ENCODE assay signal across 8 cellular contexts in the genomic region with DNA sequence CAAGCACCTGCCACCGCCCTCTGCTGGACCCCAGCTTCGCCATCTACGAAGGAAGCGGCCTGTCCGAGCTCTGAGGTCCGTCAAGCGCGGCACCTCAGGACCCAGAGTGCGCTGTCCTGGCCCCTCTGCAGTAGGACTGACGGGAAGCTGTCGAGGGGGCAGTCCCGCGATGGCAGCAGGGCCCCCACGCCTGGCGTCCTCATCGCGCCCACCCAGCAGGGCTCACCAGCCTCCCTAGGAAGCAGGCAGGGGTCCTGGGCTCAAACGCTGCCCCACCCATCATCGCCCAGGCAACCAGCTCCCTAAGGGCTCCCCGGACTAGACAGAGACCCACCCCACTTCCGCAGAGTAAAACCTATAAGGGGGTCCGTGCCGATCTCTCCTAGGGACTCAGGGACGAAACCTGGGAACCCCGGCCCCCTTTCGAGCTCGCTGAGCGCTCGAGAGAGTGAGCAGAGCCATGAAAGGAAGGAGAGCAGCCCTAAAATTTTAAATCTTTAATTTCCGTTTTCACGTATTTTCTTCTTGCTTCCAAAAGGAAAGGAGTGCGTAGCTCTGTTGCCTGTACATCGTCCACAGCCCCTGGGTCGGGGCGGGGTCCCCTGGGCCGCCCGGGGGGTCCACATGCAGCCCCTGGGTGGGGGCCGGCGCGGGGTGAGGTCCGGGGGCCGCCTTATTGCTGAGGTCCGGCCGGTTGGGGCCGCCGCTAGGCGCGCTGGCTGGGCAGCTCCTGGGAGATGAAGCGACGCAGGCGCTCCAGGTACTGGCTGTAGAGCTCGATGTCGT. TPM values are rescaled to one million over a fixed set of nuclear protein-coding genes. Genes with fewer than 3 reads are reported as not detected.
A peak's percentile ranks its signal among the peaks of the same experiment; 100 is the strongest.
DNase-seq lines count a peak whose midpoint lies in the region; ATAC-seq, FAIRE-seq and TF ChIP-seq lines count a peak whose summit lies in the region.
"Not testable (repeated sequence)": the region's sequence is repeated elsewhere in the genome, so short reads cannot be mapped to it uniquely, and the experiment has no call there.

No MANE protein-coding gene starts in this region.

- not testable (repeated sequence) for H4K20me1 ChIP-seq in HepG2 (ENCODE audit: insufficient read depth, low read length)

- intact Hi-C loops in HepG2 (cut with micrococcal nuclease; ENCODE audit: unreplicated experiment); uterus (cut with DNase I; ENCODE audit: low total_unique reads): not testable (repeated sequence)

- H2AFZ ChIP-seq in HepG2 (ENCODE audit: low read length) = not testable (repeated sequence)

- H3K27ac Mint-ChIP-seq in activated naive CD8-positive, alpha-beta T cell treated with anti-CD3 and anti-CD28 coated beads, Interleukin-2, amount 50 U/mL, for 24 hours = peak overlapping the region; percentile 95
- peak overlapping the region; percentile 84 for H3K27ac Mint-ChIP-seq in progenitor cell of endocrine pancreas

- peak overlapping the region; percentile 98 for H3K4me3 Mint-ChIP-seq in activated naive CD8-positive, alpha-beta T cell treated with anti-CD3 and anti-CD28 coated beads, Interleukin-2, amount 50 U/mL, for 24 hours
- H3K4me3 Mint-ChIP-seq in progenitor cell of endocrine pancreas (ENCODE audit: low read depth) = peak overlapping the region; percentile 93

- CTCF ChIA-PET in RWPE1 (lab: Yijun Ruan, JAX) = interaction anchor here (0.6 to 1.1 kb wide), 5 partner anchors 13 to 507 kb away, joined by 3 to 5 read pairs (median 3); no protein-coding TSS in a partner anchor
- CTCF ChIA-PET in HepG2 (lab: Yijun Ruan, JAX; ENCODE audit: low intra/inter-chr PET ratio, low total read pairs) = not testable (repeated sequence)

- TF ChIP-seq CTCF in RWPE1 (conservative IDR thresholded peaks at IDR 0.05; ENCODE audit: low read depth); HepG2 (CRISPR knock-in tag; IDR thresholded peaks at IDR 0.05); uterus (IDR thresholded peaks at IDR 0.05): not testable (repeated sequence)
- peak; percentile 20 for TF ChIP-seq CTCF in progenitor cell of endocrine pancreas (IDR thresholded peaks at IDR 0.05; ENCODE audit: unreplicated experiment)

- H3K9ac ChIP-seq in HepG2 (ENCODE audit: insufficient read depth, low read depth, low read length) = peak overlapping the region; percentile 91

- DNase-seq in RWPE1 (ENCODE audit: low spot score); activated naive CD8-positive, alpha-beta T cell treated with anti-CD3 and anti-CD28 coated beads, Interleukin-2, amount 50 U/mL, for 24 hours; HepG2 (ENCODE audit: low spot score); progenitor cell of endocrine pancreas (ENCODE audit: low spot score, unreplicated experiment); uterus: not testable (repeated sequence)

- peak overlapping the region; percentile 90 for H3K27ac ChIP-seq in RWPE1
- peak overlapping the region; percentile 98 to 99 for H3K27ac ChIP-seq in esophagus (ENCODE audit: low read depth in 2 of 2, low read length in 1 of 2)
- peak overlapping the region; percentile 79 for H3K27ac ChIP-seq in HepG2 (ENCODE audit: extremely low read length, insufficient read depth, low read length)
- peak overlapping the region; percentile 89 to 92 for H3K27ac ChIP-seq in uterus

- in situ Hi-C loops in HepG2 (cut with HindIII; ENCODE audit: extremely low pct_ligation_motif_present, low pct_unique_long_range_greater_than_20kb) = not testable (repeated sequence)

- not testable (repeated sequence) for TF ChIP-seq EP300 in HepG2 (IDR thresholded peaks at IDR 0.05; ENCODE audit: low read depth in 2 of 2, low read length in 2 of 2); HepG2 (CRISPR knock-in tag; IDR thresholded peaks at IDR 0.05; ENCODE audit: borderline replicate concordance)

- not testable (repeated sequence) for H3K27me3 Mint-ChIP-seq in activated naive CD8-positive, alpha-beta T cell treated with anti-CD3 and anti-CD28 coated beads, Interleukin-2, amount 50 U/mL, for 24 hours; progenitor cell of endocrine pancreas

- POLR2A ChIA-PET in RWPE1 (lab: Yijun Ruan, JAX; ENCODE audit: low non-redundant PET) = interaction anchor here (1.0 kb wide), 1 partner anchor 8 kb away, joined by 3 read pairs; the partner anchor contains the start of gene ABHD17A
- POLR2A ChIA-PET in HepG2 (lab: Yijun Ruan, JAX) = interaction anchor here (0.8 to 2.1 kb wide), 9 partner anchors 9 to 600 kb away, joined by 3 to 13 read pairs (median 5); partner anchors contain the start of genes ABHD17A and GADD45B

- peaks cover 32% of the 10 kb centered on the region for H3K79me2 ChIP-seq in HepG2 (ENCODE audit: insufficient read depth, low read length)

- not testable (repeated sequence) for TF ChIP-seq POLR2A in HepG2 (IDR thresholded peaks at IDR 0.05; ENCODE audit: insufficient read depth in 1 of 2, low read depth in 2 of 2, low read length in 2 of 2); uterus (IDR thresholded peaks at IDR 0.05)

- H3K4me1 ChIP-seq in esophagus (ENCODE audit: control insufficient read depth in 2 of 2, insufficient read depth in 2 of 2, low read length in 1 of 2) (peaks cover 19 to 33% of the 10 kb centered on the region in 2 donors), HepG2 (ENCODE audit: insufficient read depth, low read length) (peaks cover 36% of the 10 kb centered on the region), uterus (peaks cover 10 to 38% of the 10 kb centered on the region in 2 donors)

- H3K9me3 ChIP-seq in esophagus (ENCODE audit: control insufficient read depth in 2 of 2, insufficient read depth in 1 of 2, low read depth in 1 of 2, low read length in 1 of 2); HepG2 (ENCODE audit: low read length); uterus: not testable (repeated sequence)

- H3K36me3 ChIP-seq in esophagus (ENCODE audit: control insufficient read depth in 2 of 2, insufficient read depth in 2 of 2, low read length in 1 of 2); HepG2 (replicated peaks in 1 of 2; ENCODE audit: control insufficient read depth in 1 of 2, insufficient read depth in 2 of 2, low read length in 2 of 2); uterus: not testable (repeated sequence)

- H3K4me3 ChIP-seq in esophagus (ENCODE audit: low read depth in 1 of 2, low read length in 2 of 2) = peak overlapping the region; percentile 87 to 98
- peak overlapping the region in 2 of 3 experiments; percentile 94 to 99; a peak in 4 of 6 replicates for H3K4me3 ChIP-seq in HepG2 (replicated peaks in 1 of 3; ENCODE audit: insufficient read depth in 1 of 3, low read depth in 2 of 3, low read length in 3 of 3)
- peak overlapping the region; percentile 93 to 96 for H3K4me3 ChIP-seq in uterus

- FAIRE-seq in HepG2 (lab: Jason Lieb, UNC) = not testable (repeated sequence)

- not testable (repeated sequence) for H3K27me3 ChIP-seq in esophagus (ENCODE audit: control insufficient read depth in 1 of 2, insufficient read depth in 2 of 2, low read length in 2 of 2); HepG2 (ENCODE audit: control insufficient read depth in 1 of 2, insufficient read depth in 2 of 2, low read length in 2 of 2); uterus

- H3K4me1 Mint-ChIP-seq in activated naive CD8-positive, alpha-beta T cell treated with anti-CD3 and anti-CD28 coated beads, Interleukin-2, amount 50 U/mL, for 24 hours = peaks cover 24% of the 10 kb centered on the region
- H3K4me1 Mint-ChIP-seq in progenitor cell of endocrine pancreas (ENCODE audit: low read depth) = peaks cover 16% of the 10 kb centered on the region

- H3K9me3 Mint-ChIP-seq in activated naive CD8-positive, alpha-beta T cell treated with anti-CD3 and anti-CD28 coated beads, Interleukin-2, amount 50 U/mL, for 24 hours; progenitor cell of endocrine pancreas (ENCODE audit: low read depth): not testable (repeated sequence)

- BruUV-seq in HepG2 (replicated peaks; lab: Mats Ljungman, UMichigan) = not testable (repeated sequence)

- not testable (repeated sequence) for TF ChIP-seq RAD21 in HepG2 (CRISPR knock-in tag; IDR thresholded peaks at IDR 0.05)

- peak; percentile 10 for ATAC-seq in GM18498 (IDR thresholded peaks at IDR 0.05; ENCODE audit: unreplicated experiment)
- peak; percentile 15 for ATAC-seq in HG03097 (IDR thresholded peaks at IDR 0.05; ENCODE audit: low FRiP score, unreplicated experiment)
- peak; percentile 14 for ATAC-seq in activated naive CD8-positive, alpha-beta T cell treated with anti-CD3 and anti-CD28 coated beads, Interleukin-2, amount 50 U/mL, for 24 hours
- peak; percentile 14 for ATAC-seq in HepG2

- H3K36me3 Mint-ChIP-seq in activated naive CD8-positive, alpha-beta T cell treated with anti-CD3 and anti-CD28 coated beads, Interleukin-2, amount 50 U/mL, for 24 hours (ENCODE audit: low read depth) = peaks cover 14% of the 10 kb centered on the region
- H3K36me3 Mint-ChIP-seq in progenitor cell of endocrine pancreas (ENCODE audit: insufficient read depth) = not testable (repeated sequence)

- H3K4me2 ChIP-seq in HepG2 (ENCODE audit: low read depth, low read length) = peak overlapping the region; percentile 97

- 24% methylated on average over 35 to 48 of the region's 53 CpGs for WGBS in esophagus, 2 donors
- WGBS in HepG2 (ENCODE audit: low lambda C conversion rate) = 94% methylated on average over 24 of the region's 53 CpGs

RNA-seq across cellular contexts. Expression of gene ABHD17A, which starts 8.6 kb away (rescaled TPM):
- polyA plus RNA-seq in esophagus (10 to 100 TPM; 73.9 to 76.2 TPM), HepG2 (2011; rRNA removed) (27.7 and 44.6 TPM in 2 replicates)
- total RNA-seq in HepG2 (2016; rRNA removed; fragmentation: Illumina TruSeq; extraction: Trizol) (27.9 and 40.8 TPM in 2 replicates), progenitor cell of endocrine pancreas (46.5 and 48.8 TPM in 2 replicates), uterus (100 to 1,000 TPM in 1 of 4 donors, 10 to 100 TPM in 3; 33.8 to 142 (median 63.7) TPM)
- 52.2 and 64.4 TPM in 2 replicates for total RNA-seq in HepG2 (2016; cell fraction: cytosol; rRNA removed; fragmentation: Illumina TruSeq; extraction: Trizol; ENCODE audit: low read depth)
- total RNA-seq in HepG2 (2016; cell fraction: insoluble cytoplasmic fraction; rRNA removed; fragmentation: Illumina TruSeq; extraction: Trizol) = 24.0 and 37.3 TPM in 2 replicates
- 65.2 and 82.2 TPM in 2 replicates for total RNA-seq in HepG2 (2016; cell fraction: membrane; rRNA removed; fragmentation: Illumina TruSeq; extraction: Trizol)
- 17.1 and 19.3 TPM in 2 replicates for total RNA-seq in HepG2 (2016; cell fraction: nucleus; rRNA removed; fragmentation: Illumina TruSeq; extraction: Trizol)
- 25.9 and 53.1 TPM in 2 replicates for polyA plus RNA-seq in HepG2 (2011; cell fraction: cytosol; rRNA removed)
- polyA plus RNA-seq in HepG2 (2011; cell fraction: nucleus; rRNA removed) = 72.5 and 83.8 TPM in 2 replicates
- 11.9 and 16.2 TPM in 2 replicates for polyA plus RNA-seq in HepG2 (2012)
- 51.0 and 62.5 TPM in 2 replicates for polyA plus RNA-seq in HepG2 (2016; cell fraction: cytosol; fragmentation: Illumina TruSeq; extraction: Trizol; ENCODE audit: low read depth)
- 25.3 and 27.0 TPM in 2 replicates for polyA plus RNA-seq in HepG2 (2016; cell fraction: insoluble cytoplasmic fraction; fragmentation: Illumina TruSeq; extraction: Trizol; ENCODE audit: low read depth)
- 54.6 and 60.4 TPM in 2 replicates for polyA plus RNA-seq in HepG2 (2016; cell fraction: membrane; fragmentation: Illumina TruSeq; extraction: Trizol; ENCODE audit: low read depth)
- polyA plus RNA-seq in HepG2 (2016; cell fraction: nucleus; fragmentation: Illumina TruSeq; extraction: Trizol; ENCODE audit: insufficient read depth, low read depth) = 38.7 and 42.0 TPM in 2 replicates
- 15.0 and 50.9 TPM in 2 replicates for polyA minus RNA-seq in HepG2 (2011; rRNA and poly(A)+ RNA removed; ENCODE audit: low replicate concordance)
- 17.2 and 18.0 TPM in 2 replicates for polyA minus RNA-seq in HepG2 (2011; cell fraction: cytosol; rRNA and poly(A)+ RNA removed)
- 5.7 and 5.8 TPM in 2 replicates for polyA minus RNA-seq in HepG2 (2011; cell fraction: nucleus; rRNA and poly(A)+ RNA removed)

RNA-seq across cellular contexts. Expression of gene KLF16, which starts 13.3 kb away (rescaled TPM):
- polyA plus RNA-seq in esophagus (10 to 100 TPM in 1 of 2 donors, 1 to 10 TPM in 1; 9.3 to 13.5 TPM), HepG2 (2011; rRNA removed) (3.5 and 4.7 TPM in 2 replicates)
- total RNA-seq in HepG2 (2016; rRNA removed; fragmentation: Illumina TruSeq; extraction: Trizol) (6.2 and 6.7 TPM in 2 replicates), progenitor cell of endocrine pancreas (13.2 and 13.5 TPM in 2 replicates), uterus (10 to 100 TPM in 1 of 4 donors, 1 to 10 TPM in 1, under 1 TPM in 1, not detected in 1; 0.26 to 17.7 (median 3.9) TPM)
- total RNA-seq in HepG2 (2016; cell fraction: cytosol; rRNA removed; fragmentation: Illumina TruSeq; extraction: Trizol; ENCODE audit: low read depth) = 2.1 and 2.2 TPM in 2 replicates
- total RNA-seq in HepG2 (2016; cell fraction: insoluble cytoplasmic fraction; rRNA removed; fragmentation: Illumina TruSeq; extraction: Trizol) = 5.5 and 5.9 TPM in 2 replicates
- total RNA-seq in HepG2 (2016; cell fraction: membrane; rRNA removed; fragmentation: Illumina TruSeq; extraction: Trizol) = 8.3 and 8.9 TPM in 2 replicates
- total RNA-seq in HepG2 (2016; cell fraction: nucleus; rRNA removed; fragmentation: Illumina TruSeq; extraction: Trizol) = 4.0 and 4.8 TPM in 2 replicates
- 3.7 and 7.0 TPM in 2 replicates for polyA plus RNA-seq in HepG2 (2011; cell fraction: cytosol; rRNA removed)
- polyA plus RNA-seq in HepG2 (2011; cell fraction: nucleus; rRNA removed) = 16.7 and 31.9 TPM in 2 replicates
- polyA plus RNA-seq in HepG2 (2012) = 8.3 and 9.4 TPM in 2 replicates
- polyA plus RNA-seq in HepG2 (2016; cell fraction: cytosol; fragmentation: Illumina TruSeq; extraction: Trizol; ENCODE audit: low read depth) = 3.2 and 3.4 TPM in 2 replicates
- 12.0 and 14.3 TPM in 2 replicates for polyA plus RNA-seq in HepG2 (2016; cell fraction: insoluble cytoplasmic fraction; fragmentation: Illumina TruSeq; extraction: Trizol; ENCODE audit: low read depth)
- polyA plus RNA-seq in HepG2 (2016; cell fraction: membrane; fragmentation: Illumina TruSeq; extraction: Trizol; ENCODE audit: low read depth) = 8.9 and 9.3 TPM in 2 replicates
- 11.4 and 12.0 TPM in 2 replicates for polyA plus RNA-seq in HepG2 (2016; cell fraction: nucleus; fragmentation: Illumina TruSeq; extraction: Trizol; ENCODE audit: insufficient read depth, low read depth)
- polyA minus RNA-seq in HepG2 (2011; rRNA and poly(A)+ RNA removed; ENCODE audit: low replicate concordance) = 3.1 and 9.7 TPM in 2 replicates
- polyA minus RNA-seq in HepG2 (2011; cell fraction: cytosol; rRNA and poly(A)+ RNA removed) = 8.9 and 15.3 TPM in 2 replicates
- polyA minus RNA-seq in HepG2 (2011; cell fraction: nucleus; rRNA and poly(A)+ RNA removed) = 2.1 and 2.2 TPM in 2 replicates

RNA-seq across cellular contexts. Expression of gene REXO1, which starts 28.4 kb away (rescaled TPM):
- polyA plus RNA-seq in esophagus = 10 to 100 TPM; 13.9 to 27.4 TPM
- total RNA-seq in HepG2 (2016; rRNA removed; fragmentation: Illumina TruSeq; extraction: Trizol) = 3.0 and 5.0 TPM in 2 replicates
- 1.1 and 3.2 TPM in 2 replicates for total RNA-seq in HepG2 (2016; cell fraction: cytosol; rRNA removed; fragmentation: Illumina TruSeq; extraction: Trizol; ENCODE audit: low read depth)
- 4.1 and 5.2 TPM in 2 replicates for total RNA-seq in HepG2 (2016; cell fraction: insoluble cytoplasmic fraction; rRNA removed; fragmentation: Illumina TruSeq; extraction: Trizol)
- total RNA-seq in HepG2 (2016; cell fraction: membrane; rRNA removed; fragmentation: Illumina TruSeq; extraction: Trizol) = 3.9 and 4.2 TPM in 2 replicates
- total RNA-seq in HepG2 (2016; cell fraction: nucleus; rRNA removed; fragmentation: Illumina TruSeq; extraction: Trizol) = 6.0 and 7.6 TPM in 2 replicates
- 11.2 and 13.0 TPM in 2 replicates for polyA plus RNA-seq in HepG2 (2011; rRNA removed)
- polyA plus RNA-seq in HepG2 (2011; cell fraction: cytosol; rRNA removed) = 8.7 and 9.8 TPM in 2 replicates
- 91.1 and 123 TPM in 2 replicates for polyA plus RNA-seq in HepG2 (2011; cell fraction: nucleus; rRNA removed)
- polyA plus RNA-seq in HepG2 (2012) = 13.8 and 15.4 TPM in 2 replicates
- polyA plus RNA-seq in HepG2 (2016; cell fraction: cytosol; fragmentation: Illumina TruSeq; extraction: Trizol; ENCODE audit: low read depth) = 1.7 and 1.8 TPM in 2 replicates
- polyA plus RNA-seq in HepG2 (2016; cell fraction: insoluble cytoplasmic fraction; fragmentation: Illumina TruSeq; extraction: Trizol; ENCODE audit: low read depth) = 7.3 and 10.0 TPM in 2 replicates
- polyA plus RNA-seq in HepG2 (2016; cell fraction: membrane; fragmentation: Illumina TruSeq; extraction: Trizol; ENCODE audit: low read depth) = 5.1 and 5.3 TPM in 2 replicates
- 39.5 and 44.1 TPM in 2 replicates for polyA plus RNA-seq in HepG2 (2016; cell fraction: nucleus; fragmentation: Illumina TruSeq; extraction: Trizol; ENCODE audit: insufficient read depth, low read depth)
- 16.3 and 19.1 TPM in 2 replicates for polyA minus RNA-seq in HepG2 (2011; rRNA and poly(A)+ RNA removed; ENCODE audit: low replicate concordance)
- 5.5 and 7.7 TPM in 2 replicates for polyA minus RNA-seq in HepG2 (2011; cell fraction: cytosol; rRNA and poly(A)+ RNA removed)
- polyA minus RNA-seq in HepG2 (2011; cell fraction: nucleus; rRNA and poly(A)+ RNA removed) = 9.3 and 10.8 TPM in 2 replicates
- total RNA-seq in progenitor cell of endocrine pancreas = 42.8 and 44.6 TPM in 2 replicates
- total RNA-seq in uterus = 10 to 100 TPM in 2 of 4 donors, 1 to 10 TPM in 2; 1.5 to 67.4 (median 25.1) TPM

RNA-seq across cellular contexts. Expression of gene ADAT3, which starts 28.5 kb away (rescaled TPM):
- 1 to 10 TPM; 6.4 to 6.9 TPM for polyA plus RNA-seq in esophagus
- 2.0 and 3.5 TPM in 2 replicates for total RNA-seq in HepG2 (2016; rRNA removed; fragmentation: Illumina TruSeq; extraction: Trizol)
- total RNA-seq in HepG2 (2016; cell fraction: cytosol; rRNA removed; fragmentation: Illumina TruSeq; extraction: Trizol; ENCODE audit: low read depth) = 0.79 and 0.81 TPM in 2 replicates
- 1.7 and 3.1 TPM in 2 replicates for total RNA-seq in HepG2 (2016; cell fraction: insoluble cytoplasmic fraction; rRNA removed; fragmentation: Illumina TruSeq; extraction: Trizol)
- 1.7 and 2.1 TPM in 2 replicates for total RNA-seq in HepG2 (2016; cell fraction: membrane; rRNA removed; fragmentation: Illumina TruSeq; extraction: Trizol)
- 1.5 and 1.9 TPM in 2 replicates for total RNA-seq in HepG2 (2016; cell fraction: nucleus; rRNA removed; fragmentation: Illumina TruSeq; extraction: Trizol)
- polyA plus RNA-seq in HepG2 (2011; rRNA removed) = 0.95 and 1.4 TPM in 2 replicates
- 0.94 and 1.7 TPM in 2 replicates for polyA plus RNA-seq in HepG2 (2011; cell fraction: cytosol; rRNA removed)
- polyA plus RNA-seq in HepG2 (2011; cell fraction: nucleus; rRNA removed) = 6.4 and 7.8 TPM in 2 replicates
- polyA plus RNA-seq in HepG2 (2012) = 1.3 and 1.7 TPM in 2 replicates
- 0.68 TPM in 2 replicates for polyA plus RNA-seq in HepG2 (2016; cell fraction: cytosol; fragmentation: Illumina TruSeq; extraction: Trizol; ENCODE audit: low read depth)
- polyA plus RNA-seq in HepG2 (2016; cell fraction: insoluble cytoplasmic fraction; fragmentation: Illumina TruSeq; extraction: Trizol; ENCODE audit: low read depth) = 2.8 and 3.5 TPM in 2 replicates
- 1.1 and 1.4 TPM in 2 replicates for polyA plus RNA-seq in HepG2 (2016; cell fraction: membrane; fragmentation: Illumina TruSeq; extraction: Trizol; ENCODE audit: low read depth)
- 5.0 and 6.1 TPM in 2 replicates for polyA plus RNA-seq in HepG2 (2016; cell fraction: nucleus; fragmentation: Illumina TruSeq; extraction: Trizol; ENCODE audit: insufficient read depth, low read depth)
- 2.1 and 3.8 TPM in 2 replicates for polyA minus RNA-seq in HepG2 (2011; rRNA and poly(A)+ RNA removed; ENCODE audit: low replicate concordance)
- polyA minus RNA-seq in HepG2 (2011; cell fraction: cytosol; rRNA and poly(A)+ RNA removed) = 1.3 and 1.6 TPM in 2 replicates
- polyA minus RNA-seq in HepG2 (2011; cell fraction: nucleus; rRNA and poly(A)+ RNA removed) = 2.3 and 2.6 TPM in 2 replicates
- total RNA-seq in progenitor cell of endocrine pancreas = 14.1 and 16.2 TPM in 2 replicates
- total RNA-seq in uterus = 1 to 10 TPM; 1.0 to 5.5 (median 2.8) TPM

RNA-seq across cellular contexts. Expression of gene SCAMP4, which starts 28.5 kb away (rescaled TPM):
- polyA plus RNA-seq in esophagus = 10 to 100 TPM; 29.0 to 38.6 TPM
- total RNA-seq in HepG2 (2016; rRNA removed; fragmentation: Illumina TruSeq; extraction: Trizol) = 10.8 and 13.7 TPM in 2 replicates
- total RNA-seq in HepG2 (2016; cell fraction: cytosol; rRNA removed; fragmentation: Illumina TruSeq; extraction: Trizol; ENCODE audit: low read depth) = 4.4 and 5.1 TPM in 2 replicates
- 9.1 and 12.6 TPM in 2 replicates for total RNA-seq in HepG2 (2016; cell fraction: insoluble cytoplasmic fraction; rRNA removed; fragmentation: Illumina TruSeq; extraction: Trizol)
- 10.1 and 10.7 TPM in 2 replicates for total RNA-seq in HepG2 (2016; cell fraction: membrane; rRNA removed; fragmentation: Illumina TruSeq; extraction: Trizol)
- total RNA-seq in HepG2 (2016; cell fraction: nucleus; rRNA removed; fragmentation: Illumina TruSeq; extraction: Trizol) = 24.2 and 31.8 TPM in 2 replicates
- polyA plus RNA-seq in HepG2 (2011; rRNA removed) = 10.7 and 12.8 TPM in 2 replicates
- polyA plus RNA-seq in HepG2 (2011; cell fraction: cytosol; rRNA removed) = 7.6 and 8.7 TPM in 2 replicates
- polyA plus RNA-seq in HepG2 (2011; cell fraction: nucleus; rRNA removed) = 43.5 and 55.3 TPM in 2 replicates
- polyA plus RNA-seq in HepG2 (2012) = 21.8 and 32.2 TPM in 2 replicates
- 5.1 and 6.4 TPM in 2 replicates for polyA plus RNA-seq in HepG2 (2016; cell fraction: cytosol; fragmentation: Illumina TruSeq; extraction: Trizol; ENCODE audit: low read depth)
- 10.3 and 13.4 TPM in 2 replicates for polyA plus RNA-seq in HepG2 (2016; cell fraction: insoluble cytoplasmic fraction; fragmentation: Illumina TruSeq; extraction: Trizol; ENCODE audit: low read depth)
- polyA plus RNA-seq in HepG2 (2016; cell fraction: membrane; fragmentation: Illumina TruSeq; extraction: Trizol; ENCODE audit: low read depth) = 11.5 and 11.6 TPM in 2 replicates
- polyA plus RNA-seq in HepG2 (2016; cell fraction: nucleus; fragmentation: Illumina TruSeq; extraction: Trizol; ENCODE audit: insufficient read depth, low read depth) = 69.4 and 71.5 TPM in 2 replicates
- 14.8 and 32.0 TPM in 2 replicates for polyA minus RNA-seq in HepG2 (2011; rRNA and poly(A)+ RNA removed; ENCODE audit: low replicate concordance)
- polyA minus RNA-seq in HepG2 (2011; cell fraction: cytosol; rRNA and poly(A)+ RNA removed) = 35.3 TPM in 2 replicates
- 13.2 and 15.5 TPM in 2 replicates for polyA minus RNA-seq in HepG2 (2011; cell fraction: nucleus; rRNA and poly(A)+ RNA removed)
- total RNA-seq in progenitor cell of endocrine pancreas = 101 and 102 TPM in 2 replicates
- total RNA-seq in uterus = 10 to 100 TPM in 3 of 4 donors, 1 to 10 TPM in 1; 9.5 to 68.9 (median 28.0) TPM
